ENCODE assay signal across 14 cellular contexts in genomic region chr3:171417813-171418212, GRCh38. TPM values are rescaled to one million over a fixed set of nuclear protein-coding genes. Genes with fewer than 3 reads are reported as not detected.
A peak's percentile ranks its signal among the peaks of the same experiment; 100 is the strongest.
DNase-seq lines count a peak whose midpoint lies in the region; ATAC-seq and TF ChIP-seq lines count a peak whose summit lies in the region.
"Had no signal": no experiment of that assay in that cellular context is flagged by ENCODE, and none has a peak within 500 bp of the region (broad histone marks: within the 10 kb centered on the region; RNA-seq: fewer than 3 reads in every experiment).

No MANE protein-coding gene starts in this region.

- no peak overlapping the region for H3K9ac ChIP-seq in PC-3 (ENCODE audit: low read length)

- DNase-seq in AG08395 (ENCODE audit: low spot score) (peak; percentile 86), PC-3 (peak; percentile 49), fibroblast of gingiva (ENCODE audit: low read depth) (peak; percentile 40), mucosa of gallbladder (ENCODE audit: low spot score) (peak; percentile 12), posterior cingulate gyrus (no peak), testis (no peak)
- DNase-seq in activated CD4-positive, alpha-beta T cell treated with anti-CD3 and anti-CD28 coated beads, Interleukin-2, amount 50 U/mL, for 1 hour = no peak
- DNase-seq: activated CD8-positive, alpha-beta T cell treated with anti-CD3 and anti-CD28 coated beads for 36 hours; KBM-7; natural killer cell; NCI-H2227 treated with DMSO at 0.1 percent for 48 hours; SJCRH30 had no signal

- H3K9me2 ChIP-seq in PC-3 (replicated peaks; ENCODE audit: low read length) = no peaks in the 10 kb centered on the region

- H4K20me1 ChIP-seq in PC-3 (ENCODE audit: low read length) = no peaks in the 10 kb centered on the region

- ATAC-seq in PC-3 (peak; percentile 63), HG03175 (IDR thresholded peaks at IDR 0.05; ENCODE audit: unreplicated experiment) (no peak)
- ATAC-seq: activated CD8-positive, alpha-beta T cell treated with anti-CD3 and anti-CD28 coated beads for 36 hours; natural killer cell had no signal

- H3K4me3 ChIP-seq in PC-3 (ENCODE audit: low read length) (no peak overlapping the region), testis (no peak overlapping the region)
- H3K4me3 ChIP-seq: SJCRH30 had no signal

- no peaks in the 10 kb centered on the region for H3K79me2 ChIP-seq in PC-3 (ENCODE audit: low read length)

- intact Hi-C loops in PC-3 (cut with micrococcal nuclease) = no loop called here
- intact Hi-C loops in posterior cingulate gyrus (cut with DNase I) = no loop called here
- intact Hi-C loops in testis (cut with DNase I; ENCODE audit: low total_unique reads) = no loop called here

- 64 to 68% methylated on average over 3 of the region's 3 CpGs for WGBS in testis, 2 donors

- H3K36me3 ChIP-seq in PC-3 (ENCODE audit: low read depth, low read length) (no peaks in the 10 kb centered on the region), testis (ENCODE audit: low read depth, missing control alignments) (no peaks in the 10 kb centered on the region)
- H3K36me3 ChIP-seq: SJCRH30 had no signal

- H3K4me2 ChIP-seq in PC-3 (ENCODE audit: low read length) = no peak overlapping the region

- H3K27ac ChIP-seq in PC-3 (ENCODE audit: low read length) = no peak overlapping the region
- peak overlapping the region in 1 of 2 donors; percentile 12 for H3K27ac ChIP-seq in testis
- H3K27ac ChIP-seq: C4-2B, SJCRH30 had no signal

- H3K27me3 ChIP-seq in PC-3 (ENCODE audit: low read length) (no peaks in the 10 kb centered on the region), testis (no peaks in the 10 kb centered on the region)
- H3K27me3 ChIP-seq: SJCRH30 had no signal

- H3K9me3 ChIP-seq in PC-3 (ENCODE audit: low read length) (no peaks in the 10 kb centered on the region), testis (no peaks in the 10 kb centered on the region)
- H3K9me3 ChIP-seq: SJCRH30 had no signal

- no peaks in the 10 kb centered on the region for H3F3A ChIP-seq in PC-3 (ENCODE audit: low read length, unreplicated experiment)

- no TSS peak for BruUV-seq in PC-3 (replicated peaks; lab: Mats Ljungman, UMichigan)

- TF ChIP-seq POLR2A in testis (IDR thresholded peaks at IDR 0.05) = no peak

- H3K4me1 ChIP-seq in PC-3 (ENCODE audit: insufficient read depth, low read length) = peaks cover 9% of the 10 kb centered on the region; the same call in 1 of the 2 replicates
- no peaks in the 10 kb centered on the region for H3K4me1 ChIP-seq in testis
- H3K4me1 ChIP-seq: SJCRH30 had no signal

- POLR2A ChIA-PET in PC-3 (lab: Charles Lee; ENCODE audit: unreplicated experiment) = no interaction called here

- TF ChIP-seq CTCF in PC-3 (conservative IDR thresholded peaks at IDR 0.05; ENCODE audit: low read depth, low read length) = no peak
- no peak for TF ChIP-seq CTCF in testis (IDR thresholded peaks at IDR 0.05)

- CTCF ChIA-PET in PC-3 (lab: Charles Lee) = no interaction called here

- H2AFZ ChIP-seq in PC-3 (ENCODE audit: low read length) = no peak overlapping the region

RNA-seq across cellular contexts. Expression of gene TNIK, which starts 42.4 kb away (rescaled TPM):
- 7.0 and 12.0 TPM in 2 replicates for total RNA-seq in PC-3 (2014; rRNA removed)
- 33.9 TPM for total RNA-seq in mucosa of gallbladder
- 10 to 100 TPM; 83.5 to 99.6 TPM for total RNA-seq in testis
- polyA plus RNA-seq in testis (ENCODE audit: insufficient read depth, low read depth, low replicate concordance) = 39.3 TPM

Comparison
In these comparisons a context has a peak if more than half of its experiments do, and no peak if none do; other contexts are left out.
1. DNase-seq: peak in AG08395 (single experiment), PC-3 (single experiment), fibroblast of gingiva (single experiment) and mucosa of gallbladder (single experiment); none in activated CD4-positive, alpha-beta T cell treated with anti-CD3 and anti-CD28 coated beads, Interleukin-2, amount 50 U/mL, for 1 hour (single experiment), posterior cingulate gyrus (0 of 10) and testis (single experiment).